In genomic region chr3:107498646-107499045, GRCh38 we compare ENCODE assay signal across 18 cellular contexts.
"Had no signal": no experiment of that assay in that cellular context is flagged by ENCODE, and none has a peak within 500 bp of the region (broad histone marks: within the 10 kb centered on the region; RNA-seq: fewer than 3 reads in every experiment).

No MANE protein-coding gene starts in this region.

- H3K36me3 ChIP-seq: ovary, suprapubic skin, thyroid gland, upper lobe of left lung, uterus had no signal

- H3K79me2 ChIP-seq: hepatocyte had no signal

- H3K4me2 ChIP-seq: hepatocyte had no signal

- H3K27me3 ChIP-seq: hepatocyte, ovary, suprapubic skin, thyroid gland, upper lobe of left lung, uterus had no signal

- H3K27ac ChIP-seq: coronary artery, hepatocyte, ovary, suprapubic skin, thyroid gland, upper lobe of left lung, uterus had no signal

- H3K4me3 ChIP-seq: coronary artery, hepatocyte, mucosa of descending colon, ovary, suprapubic skin, thyroid gland, upper lobe of left lung, uterus had no signal

- H3K9me3 ChIP-seq: mucosa of descending colon, ovary, suprapubic skin, thyroid gland, upper lobe of left lung, uterus had no signal

- ATAC-seq: mucosa of descending colon; right cardiac atrium; stimulated activated effector memory CD8-positive, alpha-beta T cell treated with anti-CD3 and anti-CD28 coated beads, Interleukin-12 subunit alpha, Interleukin-12 subunit beta, amount 100 ng/mL, for 72 hours; stimulated activated naive CD8-positive, alpha-beta T cell treated with anti-CD3 and anti-CD28 coated beads, Interleukin-15, Interleukin-2, amounts not matched to agents 100 U/mL and 50 U/mL, for 24 hours had no signal

- H3K4me1 ChIP-seq: suprapubic skin, thyroid gland, upper lobe of left lung, uterus had no signal

- DNase-seq: effector CD8-positive, alpha-beta T cell; foreskin melanocyte; head of caudate nucleus; mucosa of descending colon; naive thymus-derived CD8-positive, alpha-beta T cell; nucleus accumbens; ovary; right cardiac atrium; stimulated activated CD4-positive, alpha-beta T cell treated with anti-CD3 and anti-CD28 coated beads, Interleukin-4, amount 100 ng/mL, for 1 hour; stimulated activated CD8-positive, alpha-beta memory T cell treated with anti-CD3 and anti-CD28 coated beads, Interleukin-4, amount 100 ng/mL, for 48 hours; stimulated activated naive CD8-positive, alpha-beta T cell treated with anti-CD3 and anti-CD28 coated beads, Interleukin-15, Interleukin-2, amounts not matched to agents 100 U/mL and 50 U/mL, for 24 hours; thyroid gland; upper lobe of left lung; uterus had no signal
